Comparison of ENCODE assay signal across 19 cellular contexts in the genomic region with DNA sequence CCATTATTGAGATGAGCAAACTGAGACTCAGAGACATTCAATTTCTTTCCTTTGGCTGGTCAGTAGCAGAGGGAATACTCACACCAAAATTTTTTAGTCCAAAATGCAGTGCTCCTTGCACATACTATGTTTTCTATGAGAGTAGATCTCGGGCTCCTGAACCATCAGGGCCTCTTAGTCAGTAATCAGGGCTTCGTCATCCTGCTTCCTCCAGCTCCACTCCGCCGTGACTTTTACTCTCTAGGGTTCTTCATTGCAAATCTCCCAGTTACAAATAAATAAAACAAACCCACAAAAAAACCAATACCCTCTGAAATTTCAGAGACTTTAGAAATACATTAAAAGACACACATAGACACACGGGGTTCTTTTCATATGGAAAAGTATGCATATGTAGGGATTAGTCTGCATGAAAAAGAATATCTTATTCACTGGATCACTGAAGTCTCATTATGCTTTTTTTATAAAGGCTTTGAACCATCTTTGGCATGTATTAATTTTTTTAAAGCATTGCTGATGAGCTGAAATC.
DNase-seq lines count a peak whose midpoint lies in the region; ATAC-seq and TF ChIP-seq lines count a peak whose summit lies in the region.
"Had no signal": no experiment of that assay in that cellular context is flagged by ENCODE, and none has a peak within 500 bp of the region (broad histone marks: within the 10 kb centered on the region; RNA-seq: fewer than 3 reads in every experiment).

No MANE protein-coding gene starts in this region.

- no peak overlapping the region for H4K8ac ChIP-seq in mesendoderm (ENCODE audit: low read depth, low read length)

- H3K4me3 ChIP-seq in GM23338 (no peak overlapping the region), HAP-1 (no peak overlapping the region), mesendoderm (ENCODE audit: low read length) (no peak overlapping the region)
- H3K4me3 ChIP-seq: BLaER1 had no signal

- H4K5ac ChIP-seq in mesendoderm (ENCODE audit: low read length), result no peak overlapping the region

- H3K36me3 Mint-ChIP-seq in GM23338 (ENCODE audit: low read depth), result no peaks in the 10 kb centered on the region
- no peaks in the 10 kb centered on the region for H3K36me3 Mint-ChIP-seq in WTC11
- H3K36me3 Mint-ChIP-seq: CD8-positive, alpha-beta T cell had no signal

- no peak overlapping the region for H3K4ac ChIP-seq in mesendoderm (ENCODE audit: low read depth, low read length)

- peaks cover 4% of the 10 kb centered on the region for H3K27me3 Mint-ChIP-seq in GM23338 (ENCODE audit: insufficient read depth, low read depth, poor library complexity)
- H3K27me3 Mint-ChIP-seq in WTC11 (ENCODE audit: low read depth), result no peaks in the 10 kb centered on the region
- H3K27me3 Mint-ChIP-seq: CD4-positive, alpha-beta T cell had no signal

- no peak overlapping the region for H3K27ac ChIP-seq in GM23338 (ENCODE audit: low read depth)
- no peak overlapping the region for H3K27ac ChIP-seq in mesendoderm (ENCODE audit: low read depth, low read length)
- H3K27ac ChIP-seq: BLaER1, C4-2B had no signal

- no CpG with 5 or more reads among the region's 5 CpGs for WGBS in mesendoderm (ENCODE audit: extremely low coverage, insufficient coverage, low lambda C conversion rate)

- no peak overlapping the region for H2BK5ac ChIP-seq in mesendoderm (ENCODE audit: low read length)

- no peak overlapping the region for H3K23ac ChIP-seq in mesendoderm (ENCODE audit: low read length)

- H3K79me1 ChIP-seq in mesendoderm (ENCODE audit: low read length), result no peaks in the 10 kb centered on the region

- no peak overlapping the region for H2BK15ac ChIP-seq in mesendoderm (replicated peaks; ENCODE audit: low read depth)

- H3K4me3 Mint-ChIP-seq in GM23338, result no peak overlapping the region
- H3K4me3 Mint-ChIP-seq in WTC11, result no peak overlapping the region
- H3K4me3 Mint-ChIP-seq: CD4-positive, alpha-beta T cell; CD8-positive, alpha-beta T cell had no signal

- ATAC-seq in GM23338 (peak; percentile 63), WTC11 (0 out of 2 replicates have a peak, but pooled peaks have one; percentile 37), GM18502 (IDR thresholded peaks at IDR 0.05; ENCODE audit: poor library complexity, unreplicated experiment) (no peak), SK-N-SH treated with all-trans-retinoic acid at 6 μM for 48 hours (no peak)
- ATAC-seq: CD8-positive, alpha-beta T cell had no signal

- H3K9me3 ChIP-seq in HAP-1, result no peaks in the 10 kb centered on the region
- H3K9me3 ChIP-seq: BLaER1, Caco-2 had no signal

- DNase-seq in GM23338 (ENCODE audit: low spot score) (no peak), HAP-1 (ENCODE audit: low spot score in 2 of 2) (peak; percentile 76 to 95), WTC11 (ENCODE audit: low spot score) (no peak), mesendoderm (no peak), cerebellar nuclear complex (lab: John Stamatoyannopoulos, UW) (no peak), C1 segment of cervical spinal cord (lab: John Stamatoyannopoulos, UW) (no peak)
- DNase-seq: 8988T; ACHN; BE2C; Caco-2; Calu3; CD4-positive, alpha-beta T cell; CD8-positive, alpha-beta T cell; DMS79 treated with DMSO at 0.1 percent for 48 hours; GF-D8 had no signal

- no peaks in the 10 kb centered on the region for H3K36me3 ChIP-seq in GM23338 (ENCODE audit: insufficient read depth)
- H3K36me3 ChIP-seq in HAP-1 (replicated peaks), result no peaks in the 10 kb centered on the region
- no peaks in the 10 kb centered on the region for H3K36me3 ChIP-seq in mesendoderm (ENCODE audit: control insufficient read depth, insufficient read depth, low read length)
- H3K36me3 ChIP-seq: BE2C, BLaER1 had no signal

- H3K4me1 ChIP-seq in GM23338 (ENCODE audit: insufficient read depth) (peaks cover 21% of the 10 kb centered on the region), HAP-1 (peaks cover 31% of the 10 kb centered on the region), mesendoderm (ENCODE audit: control insufficient read depth, low read depth, low read length) (peaks cover 7% of the 10 kb centered on the region)
- H3K4me1 ChIP-seq: Caco-2 had no signal

- H3K4me2 ChIP-seq in GM23338, result peak overlapping the region; percentile 61
- H3K4me2 ChIP-seq in mesendoderm (ENCODE audit: low read length), result no peak overlapping the region
- H3K4me2 ChIP-seq: BLaER1 had no signal

- no peaks in the 10 kb centered on the region for H3K27me3 ChIP-seq in GM23338 (ENCODE audit: insufficient read depth)
- H3K27me3 ChIP-seq in HAP-1 (ENCODE audit: low read depth), result peaks cover 5% of the 10 kb centered on the region
- H3K27me3 ChIP-seq in mesendoderm (ENCODE audit: insufficient read depth, low read length, poor library complexity), result no peaks in the 10 kb centered on the region
- H3K27me3 ChIP-seq: BE2C, BLaER1 had no signal

- H3K79me2 ChIP-seq in GM23338 (replicated peaks; ENCODE audit: insufficient read depth), result no peaks in the 10 kb centered on the region
- H3K79me2 ChIP-seq in mesendoderm (ENCODE audit: control insufficient read depth, insufficient read depth, low read length), result no peaks in the 10 kb centered on the region

- no peak overlapping the region for H2AK5ac ChIP-seq in mesendoderm (ENCODE audit: low read length)

- H3K9ac ChIP-seq in mesendoderm (ENCODE audit: low read length), result no peak overlapping the region
- H3K9ac ChIP-seq: BLaER1 had no signal

- H3K56ac ChIP-seq in mesendoderm (ENCODE audit: low read length), result no peak overlapping the region

- H2BK120ac ChIP-seq in mesendoderm (ENCODE audit: low read depth, low read length), result peak overlapping the region; percentile 23

- POLR2A ChIA-PET in WTC11 (lab: Charles Lee), result no interaction called here

- no peaks in the 10 kb centered on the region for H4K20me1 ChIP-seq in GM23338 (replicated peaks; ENCODE audit: insufficient read depth)
- H4K20me1 ChIP-seq: BLaER1 had no signal

- no peak for TF ChIP-seq CTCF in GM23338 (conservative IDR thresholded peaks at IDR 0.05; ENCODE audit: low read depth in 2 of 2)
- no peak for TF ChIP-seq CTCF in WTC11 (IDR thresholded peaks at IDR 0.05)

- no peak overlapping the region for H3K18ac ChIP-seq in mesendoderm (ENCODE audit: low read length)

- in situ Hi-C loops in HAP-1 (cut with MboI; ENCODE audit: low sequenced_read_pairs), result no loop called here

- peaks cover 5% of the 10 kb centered on the region; the same call in 1 of the 2 replicates for H3K9me2 ChIP-seq in GM23338 (ENCODE audit: insufficient read depth)

- H3K4me1 Mint-ChIP-seq in GM23338, result no peaks in the 10 kb centered on the region
- 0 out of 2 replicates have a peak, but pooled peaks cover 2% of the 10 kb centered on the region for H3K4me1 Mint-ChIP-seq in WTC11

- H2AFZ ChIP-seq in GM23338, result no peak overlapping the region

- CTCF ChIA-PET in WTC11 (lab: Charles Lee), result no interaction called here

- H3K27ac Mint-ChIP-seq in GM23338, result no peak overlapping the region
- H3K27ac Mint-ChIP-seq in WTC11, result no peak overlapping the region
- H3K27ac Mint-ChIP-seq: CD4-positive, alpha-beta T cell; CD8-positive, alpha-beta T cell had no signal

- no peaks in the 10 kb centered on the region for H3F3A ChIP-seq in GM23338 (replicated peaks; ENCODE audit: low read depth)

- H3K9me3 Mint-ChIP-seq in GM23338 (no peaks in the 10 kb centered on the region), WTC11 (no peaks in the 10 kb centered on the region)
- H3K9me3 Mint-ChIP-seq: CD4-positive, alpha-beta T cell; CD8-positive, alpha-beta T cell had no signal

TF ChIP-seq in GM23338, 12 proteins besides CTCF, POLR2A, EP300 and RAD21 (continues in another document):
- TF ChIP-seq JUNB (IDR thresholded peaks at IDR 0.05; ENCODE audit: unreplicated experiment), result no peak
- TF ChIP-seq EZH2phosphoT487 (IDR thresholded peaks at IDR 0.05; ENCODE audit: unreplicated experiment), result no peak

TF ChIP-seq in WTC11, 78 proteins besides CTCF, POLR2A, EP300 and RAD21 (continues in another document):
- TF ChIP-seq, protein P1, sequence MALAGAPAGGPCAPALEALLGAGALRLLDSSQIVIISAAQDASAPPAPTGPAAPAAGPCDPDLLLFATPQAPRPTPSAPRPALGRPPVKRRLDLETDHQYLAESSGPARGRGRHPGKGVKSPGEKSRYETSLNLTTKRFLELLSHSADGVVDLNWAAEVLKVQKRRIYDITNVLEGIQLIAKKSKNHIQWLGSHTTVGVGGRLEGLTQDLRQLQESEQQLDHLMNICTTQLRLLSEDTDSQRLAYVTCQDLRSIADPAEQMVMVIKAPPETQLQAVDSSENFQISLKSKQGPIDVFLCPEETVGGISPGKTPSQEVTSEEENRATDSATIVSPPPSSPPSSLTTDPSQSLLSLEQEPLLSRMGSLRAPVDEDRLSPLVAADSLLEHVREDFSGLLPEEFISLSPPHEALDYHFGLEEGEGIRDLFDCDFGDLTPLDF (CRISPR knock-in tag; IDR thresholded peaks at IDR 0.05), result no peak
- TF ChIP-seq JAZF1 (CRISPR knock-in tag; IDR thresholded peaks at IDR 0.05) (no peak), ZNF671 (CRISPR knock-in tag; IDR thresholded peaks at IDR 0.05) (no peak)

TF ChIP-seq in SK-N-SH treated with all-trans-retinoic acid at 6 μM for 48 hours, 23 proteins besides CTCF, POLR2A, EP300 and RAD21 (continues in another document):
- no peak for TF ChIP-seq ZNF70 (CRISPR knock-in tag; IDR thresholded peaks at IDR 0.05)
- no peak for TF ChIP-seq PATZ1 (CRISPR knock-in tag; IDR thresholded peaks at IDR 0.05; ENCODE audit: borderline replicate concordance)
- TF ChIP-seq RARB (CRISPR knock-in tag; IDR thresholded peaks at IDR 0.05), result no peak
- TF ChIP-seq CSDC2 (CRISPR knock-in tag; IDR thresholded peaks at IDR 0.05), result no peak

Comparison
In these comparisons a context has a peak if more than half of its experiments do, and no peak if none do; other contexts are left out.
1. ATAC-seq: peak in GM23338 (single experiment) and WTC11 (single experiment); none in GM18502 (single experiment) and SK-N-SH treated with all-trans-retinoic acid at 6 μM for 48 hours (single experiment).
2. DNase-seq: peak in HAP-1 (2 of 2); none in GM23338 (single experiment), WTC11 (single experiment), mesendoderm (single experiment), cerebellar nuclear complex (0 of 2) and C1 segment of cervical spinal cord (0 of 14).